In the genomic region with DNA sequence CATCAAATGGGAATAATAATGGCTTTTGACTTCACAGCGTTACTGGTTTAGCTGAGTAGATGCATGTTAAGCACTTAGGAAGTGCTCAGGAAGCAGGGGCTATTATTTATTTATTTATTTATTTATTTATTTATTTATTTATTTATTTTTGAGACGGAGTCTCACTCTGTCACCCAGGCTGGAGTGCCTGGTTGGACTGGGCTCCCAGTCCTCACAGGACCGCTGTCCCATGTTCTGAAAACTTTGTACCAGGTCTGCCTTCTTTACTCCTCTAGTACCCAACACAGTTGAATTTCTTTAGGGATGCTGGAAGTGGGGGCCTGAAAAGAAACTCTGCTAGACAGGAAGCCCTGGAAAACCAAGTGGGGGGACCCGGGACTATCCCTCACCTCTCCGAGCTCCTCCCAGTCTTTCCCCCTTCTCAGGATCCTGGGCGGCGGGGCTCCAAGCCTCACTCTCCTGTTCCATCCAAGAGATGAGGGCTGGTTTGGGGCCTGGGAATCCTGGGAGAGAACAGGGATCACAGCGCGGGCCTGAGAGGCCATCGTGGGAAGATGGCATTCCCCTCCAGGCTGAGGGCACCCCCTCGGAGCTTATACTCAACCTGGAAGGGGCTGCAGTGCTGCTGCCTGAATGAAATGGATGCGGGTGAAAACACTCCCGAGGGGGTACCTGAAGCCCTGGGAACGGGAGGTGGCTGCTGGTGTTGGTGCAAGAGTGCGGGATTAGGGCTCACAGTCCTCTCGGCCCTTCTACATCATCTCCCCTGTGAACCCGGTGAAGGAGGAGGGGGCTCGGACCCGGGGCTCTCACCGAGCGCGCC, we compare ENCODE assay signal across 8 cellular contexts. TPM values are rescaled to one million over a fixed set of nuclear protein-coding genes. Genes with fewer than 3 reads are reported as not detected.
DNase-seq lines count a peak whose midpoint lies in the region; ATAC-seq, FAIRE-seq and TF ChIP-seq lines count a peak whose summit lies in the region.

No MANE protein-coding gene starts in this region.

- ATAC-seq in CD8-positive, alpha-beta T cell, result no peak
- ATAC-seq in GM21360 (IDR thresholded peaks at IDR 0.05; ENCODE audit: unreplicated experiment), result no peak

- no peak for TF ChIP-seq CTCF in CD8-positive, alpha-beta T cell (IDR thresholded peaks at IDR 0.05)
- no peak for TF ChIP-seq CTCF in astrocyte of the cerebellum (IDR thresholded peaks at IDR 0.05; ENCODE audit: low read depth, low read length, missing control alignments)

- H3K36me3 Mint-ChIP-seq in CD8-positive, alpha-beta T cell, result peaks cover 8% of the 10 kb centered on the region

- DNase-seq in CD8-positive, alpha-beta T cell, result no peak
- DNase-seq in astrocyte of the cerebellum (ENCODE audit: low read depth), result no peak
- DNase-seq in HPDE6-E6E7 (ENCODE audit: extremely low spot score), result no peak
- no peak for DNase-seq in H54 (ENCODE audit: insufficient read length, low spot score)

- H3K9ac ChIP-seq in HUES6 (ENCODE audit: low read length), result peak overlapping the region; percentile 74
- peak overlapping the region; percentile 89 for H3K9ac ChIP-seq in skeletal muscle satellite cell (ENCODE audit: low read depth, low read length)

- TF ChIP-seq POLR2A in H54 (IDR thresholded peaks at IDR 0.05; ENCODE audit: low read depth, low read length), result no peak

- POLR2A ChIA-PET in CD8-positive, alpha-beta T cell (lab: Charles Lee), result interaction anchor here (0.6 to 3.0 kb wide), 15 partner anchors 10 to 1747 kb away, joined by 3 to 57 read pairs (median 10); a partner anchor contains a TSS

- no peak for FAIRE-seq in H54 (lab: Jason Lieb, UNC)

- peak overlapping the region; percentile 84 for H3K27ac ChIP-seq in CD8-positive, alpha-beta T cell (ENCODE audit: low read depth, low read length)
- H3K27ac ChIP-seq in HUES6 (ENCODE audit: low read depth, low read length), result peak overlapping the region; percentile 67; the same call in 1 of the 2 replicates

- peak overlapping the region; percentile 86 for H3K4me3 ChIP-seq in CD8-positive, alpha-beta T cell (ENCODE audit: low read depth, low read length)
- peak overlapping the region; percentile 64 for H3K4me3 ChIP-seq in HUES6 (ENCODE audit: low read depth, low read length)
- peak overlapping the region; percentile 60 for H3K4me3 ChIP-seq in astrocyte of the cerebellum (ENCODE audit: low read depth, low read length)
- H3K4me3 ChIP-seq in iPS-11a (ENCODE audit: low read depth, low read length), result peak overlapping the region; percentile 71
- peak overlapping the region; percentile 81 for H3K4me3 ChIP-seq in skeletal muscle satellite cell (ENCODE audit: low read length)

- no peaks in the 10 kb centered on the region for H3K36me3 ChIP-seq in CD8-positive, alpha-beta T cell (ENCODE audit: insufficient read depth, low read length)
- H3K36me3 ChIP-seq in HUES6 (ENCODE audit: control insufficient read depth, insufficient read depth, low read length) (no peaks in the 10 kb centered on the region), skeletal muscle satellite cell (ENCODE audit: insufficient read depth, low read length) (no peaks in the 10 kb centered on the region)

- CTCF ChIA-PET in CD8-positive, alpha-beta T cell (lab: Charles Lee), result interaction anchor here (1.0 to 1.7 kb wide), 5 partner anchors 13 to 141 kb away, joined by 3 to 14 read pairs (median 7); a partner anchor contains a TSS

- no peaks in the 10 kb centered on the region for H3K9me3 Mint-ChIP-seq in CD8-positive, alpha-beta T cell

- H3K27me3 ChIP-seq in CD8-positive, alpha-beta T cell (ENCODE audit: insufficient read depth, low read length), result no peaks in the 10 kb centered on the region
- H3K27me3 ChIP-seq in HUES6 (ENCODE audit: control insufficient read depth, insufficient read depth, low read length) (no peaks in the 10 kb centered on the region), skeletal muscle satellite cell (ENCODE audit: control insufficient read depth, insufficient read depth, low read length) (no peaks in the 10 kb centered on the region)

- H3K9me3 ChIP-seq in CD8-positive, alpha-beta T cell (ENCODE audit: low read length), result no peaks in the 10 kb centered on the region
- H3K9me3 ChIP-seq in HUES6 (ENCODE audit: control insufficient read depth, insufficient read depth, low read depth, low read length) (no peaks in the 10 kb centered on the region), skeletal muscle satellite cell (replicated peaks; ENCODE audit: low read length) (no peaks in the 10 kb centered on the region)

- peaks cover 34% of the 10 kb centered on the region for H3K4me1 Mint-ChIP-seq in CD8-positive, alpha-beta T cell (ENCODE audit: low read depth)

- H3K4me3 Mint-ChIP-seq in CD8-positive, alpha-beta T cell, result peak overlapping the region; percentile 85

- intact Hi-C loops in CD8-positive, alpha-beta T cell (cut with DNase I, micrococcal nuclease), result loop anchor here (1.0 to 5.0 kb wide), 4 partner anchors 44 to 506 kb away; a partner anchor contains a TSS

- H3K4me2 ChIP-seq in skeletal muscle satellite cell (ENCODE audit: low read length), result peak overlapping the region; percentile 97

- H3K27me3 Mint-ChIP-seq in CD8-positive, alpha-beta T cell (ENCODE audit: low read depth), result no peaks in the 10 kb centered on the region

- H3K27ac Mint-ChIP-seq in CD8-positive, alpha-beta T cell, result peak overlapping the region; percentile 94

- H3K4me1 ChIP-seq in CD8-positive, alpha-beta T cell (ENCODE audit: insufficient read depth, low read length), result peaks cover 40% of the 10 kb centered on the region
- peaks cover 11% of the 10 kb centered on the region; the same call in 1 of the 2 replicates for H3K4me1 ChIP-seq in HUES6 (ENCODE audit: control insufficient read depth, insufficient read depth, low read length)
- H3K4me1 ChIP-seq in skeletal muscle satellite cell (ENCODE audit: control insufficient read depth, insufficient read depth, low read length), result peaks cover 17% of the 10 kb centered on the region

- in situ Hi-C loops in astrocyte of the cerebellum (cut with HindIII; ENCODE audit: low sequenced_read_pairs), result no loop called here

RNA-seq across cellular contexts. Expression of a gene that starts 0.7 kb away (rescaled TPM):
- 1 to 10 TPM; 6.1 to 7.1 TPM for total RNA-seq in CD8-positive, alpha-beta T cell
- total RNA-seq in skeletal muscle satellite cell (2012; rRNA removed), result 3.8 and 11.4 TPM in 2 replicates

RNA-seq across cellular contexts. Expression of a gene that starts 12.7 kb away (rescaled TPM):
- total RNA-seq in CD8-positive, alpha-beta T cell, result 10 to 100 TPM; 15.0 to 15.6 TPM
- total RNA-seq in skeletal muscle satellite cell (2012; rRNA removed), result 6.6 and 8.1 TPM in 2 replicates

RNA-seq across cellular contexts. Expression of a gene that starts 14.7 kb away (rescaled TPM):
- 1 to 10 TPM; 5.0 to 6.9 TPM for total RNA-seq in CD8-positive, alpha-beta T cell
- total RNA-seq in skeletal muscle satellite cell (2012; rRNA removed), result 6.8 and 7.2 TPM in 2 replicates

RNA-seq across cellular contexts. Expression of a gene that starts 36.2 kb away (rescaled TPM):
- 1 to 10 TPM; 6.2 to 6.3 TPM for total RNA-seq in CD8-positive, alpha-beta T cell
- 4.6 and 7.0 TPM in 2 replicates for total RNA-seq in skeletal muscle satellite cell (2012; rRNA removed)

RNA-seq across cellular contexts. Expression of a gene that starts 39.4 kb away (rescaled TPM):
- total RNA-seq in CD8-positive, alpha-beta T cell, result 10 to 100 TPM; 15.6 to 17.5 TPM
- total RNA-seq in skeletal muscle satellite cell (2012; rRNA removed), result 4.4 and 6.1 TPM in 2 replicates
